Comparison of ENCODE assay signal across 8 cellular contexts in genomic region chr6:5850848-5851255, GRCh38.
DNase-seq lines count a peak whose midpoint lies in the region; ATAC-seq, FAIRE-seq and TF ChIP-seq lines count a peak whose summit lies in the region.

No MANE protein-coding gene starts in this region.

- TF ChIP-seq EP300 in H1 (IDR thresholded peaks at IDR 0.05; ENCODE audit: borderline replicate concordance in 1 of 2, low read depth in 2 of 2, low read length in 2 of 2): peak in 1 of 2 experiments; percentile 68; a peak in 1 of 3 replicates

- FAIRE-seq in H1 (lab: Jason Lieb, UNC) (peak; percentile 100), urothelium cell line (lab: Jason Lieb, UNC) (no peak)

- H3K56ac ChIP-seq in H1 (replicated peaks; ENCODE audit: insufficient read length, low read depth, low read length): no peak overlapping the region

- H3K4me1 ChIP-seq in H1 (replicated peaks in 1 of 4; ENCODE audit: control insufficient read depth in 3 of 4, insufficient read depth in 4 of 4, low read length in 3 of 4) (peaks cover 1 to 20% (median 10%) of the 10 kb centered on the region in 4 experiments; a peak in 6 of 7 replicates), neutrophil (ENCODE audit: control insufficient read depth in 1 of 2, insufficient read depth in 1 of 2, low read depth in 1 of 2, low read length in 1 of 2) (peaks cover 5 to 8% of the 10 kb centered on the region in 2 experiments), A673 (ENCODE audit: insufficient read depth, low read length, poor library complexity, severe bottlenecking) (no peaks in the 10 kb centered on the region)

- no peak overlapping the region for H4K91ac ChIP-seq in H1 (replicated peaks; ENCODE audit: insufficient read length, low read length)

- H3K23ac ChIP-seq in H1 (ENCODE audit: insufficient read length): no peak overlapping the region

- no peak overlapping the region for H2BK5ac ChIP-seq in H1 (ENCODE audit: low read depth, low read length)

- no peak overlapping the region for H2BK15ac ChIP-seq in H1 (ENCODE audit: low read length)

- H3K9ac ChIP-seq in H1 (replicated peaks in 1 of 4; ENCODE audit: extremely low read depth in 1 of 4, low read depth in 3 of 4, low read length in 3 of 4): peak overlapping the region in 2 of 4 experiments; percentile 40 to 55; a peak in 3 of 7 replicates

- H4K5ac ChIP-seq in H1 (ENCODE audit: insufficient read length, low read depth, low read length): no peak overlapping the region

- peaks cover 38 to 74% (median 61%) of the 10 kb centered on the region in 4 experiments for H3K27me3 ChIP-seq in H1 (replicated peaks in 1 of 4; ENCODE audit: control insufficient read depth in 3 of 4, extremely low read depth in 1 of 4, insufficient read depth in 3 of 4, low read length in 3 of 4)
- H3K27me3 ChIP-seq in neutrophil: peaks cover 86% of the 10 kb centered on the region
- peaks cover 37% of the 10 kb centered on the region for H3K27me3 ChIP-seq in A673 (replicated peaks; ENCODE audit: insufficient read depth, low read depth, low read length, poor library complexity)

- TF ChIP-seq CTCF in H1 (IDR thresholded peaks at IDR 0.05; ENCODE audit: control extremely low read depth in 1 of 3, insufficient read depth in 1 of 3, low read depth in 1 of 3, low read length in 3 of 3) (no peak), neutrophil (IDR thresholded peaks at IDR 0.05) (no peak), A673 (conservative IDR thresholded peaks at IDR 0.05; ENCODE audit: low read depth, low read length) (no peak)

- CTCF ChIA-PET in H1 (lab: Charles Lee; ENCODE audit: partially characterized antibody) (interaction anchor here (0.6 to 1.2 kb wide), 2 partner anchors 14 to 30 kb away, joined by 3 to 5 read pairs; no protein-coding TSS in a partner anchor), A673 (lab: Charles Lee) (no interaction called here)

- intact Hi-C loops in A673 (cut with micrococcal nuclease; ENCODE audit: unreplicated experiment): no loop called here

- H4K20me1 ChIP-seq in H1 (replicated peaks in 1 of 2; ENCODE audit: control insufficient read depth in 1 of 2, insufficient read depth in 2 of 2, low read length in 2 of 2): peaks cover 0 to 6% of the 10 kb centered on the region in 2 experiments

- no peaks in the 10 kb centered on the region for H3K79me2 ChIP-seq in H1 (ENCODE audit: control insufficient read depth in 1 of 2, insufficient read depth in 2 of 2, low read length in 2 of 2)

- H3K36me3 ChIP-seq in H1 (ENCODE audit: control insufficient read depth in 2 of 4, insufficient read depth in 4 of 4, low read length in 3 of 4) (no peaks in the 10 kb centered on the region), neutrophil (no peaks in the 10 kb centered on the region), A673 (ENCODE audit: insufficient read depth, low read length, poor library complexity, severe bottlenecking) (no peaks in the 10 kb centered on the region)

- WGBS in H1 (ENCODE audit: extremely low coverage in 1 of 2, insufficient coverage in 1 of 2, insufficient read length in 1 of 2, insufficient replicate concordance in 2 of 2, low coverage in 1 of 2, low lambda C conversion rate in 2 of 2, missing lambda C conversion rate in 1 of 2), 2 experiments: 1% methylated on average over 16 of the region's 16 CpGs; no CpG with 5 or more reads in 1 of the 2 experiments

- DNase-seq in H1 (ENCODE audit: low read depth in 1 of 2, low spot score in 2 of 2): peak in 1 of 2 experiments; percentile 62
- no peak for DNase-seq in GM19240 (ENCODE audit: insufficient read length, low spot score)
- no peak for DNase-seq in A673 (ENCODE audit: low spot score)
- no peak for DNase-seq in urothelium cell line (ENCODE audit: low spot score)

- no peak; a peak in 2 of 4 replicates for TF ChIP-seq RAD21 in H1 (IDR thresholded peaks at IDR 0.05 in 1 of 2, conservative IDR thresholded peaks at IDR 0.05 in 1 of 2; ENCODE audit: low read depth in 2 of 2, low read length in 2 of 2)

- no peak overlapping the region for H2AK5ac ChIP-seq in H1 (ENCODE audit: low read depth, low read length)

- POLR2A ChIA-PET in H1 (lab: Charles Lee; ENCODE audit: partially characterized antibody): interaction anchor here (0.6 to 1.6 kb wide), 9 partner anchors 10 to 696 kb away, joined by 3 to 5 read pairs (median 3); no protein-coding TSS in a partner anchor
- POLR2A ChIA-PET in A673 (lab: Charles Lee; ENCODE audit: low non-redundant PET): no interaction called here

- no peak overlapping the region for H2BK120ac ChIP-seq in H1 (replicated peaks; ENCODE audit: low read depth, low read length)

- H3K79me1 ChIP-seq in H1 (ENCODE audit: low read depth, low read length): no peaks in the 10 kb centered on the region

- no TSS peak for BruUV-seq in A673 (replicated peaks; lab: Mats Ljungman, UMichigan)

- H4K8ac ChIP-seq in H1 (ENCODE audit: extremely low read depth, insufficient read depth, low read length): no peak overlapping the region

- H3K23me2 ChIP-seq in H1 (ENCODE audit: low read depth, low read length): peaks cover 4% of the 10 kb centered on the region; the same call in 1 of the 2 replicates

- no peak overlapping the region for H3K4ac ChIP-seq in H1 (replicated peaks; ENCODE audit: insufficient read length, low read depth, low read length)

- H3K18ac ChIP-seq in H1 (ENCODE audit: extremely low read depth, low read length): no peak overlapping the region

- peak overlapping the region; percentile 41 to 59 (median 52) for H3K4me3 ChIP-seq in H1 (ENCODE audit: extremely low read depth in 1 of 4, insufficient read depth in 2 of 4, low read depth in 3 of 4, low read length in 4 of 4)
- H3K4me3 ChIP-seq in neutrophil (ENCODE audit: low read depth in 1 of 2, low read length in 1 of 2): peak overlapping the region; percentile 45 to 55
- no peak overlapping the region for H3K4me3 ChIP-seq in A673 (ENCODE audit: low read depth, low read length, poor library complexity, severe bottlenecking)

- H2BK12ac ChIP-seq in H1 (ENCODE audit: low read depth, low read length): no peak overlapping the region

- peak; percentile 38 to 79 for TF ChIP-seq POLR2A in H1 (IDR thresholded peaks at IDR 0.05; ENCODE audit: control extremely low read depth in 1 of 2, low read depth in 2 of 2, low read length in 2 of 2)

- H3K14ac ChIP-seq in H1 (ENCODE audit: insufficient read length): no peak overlapping the region

- H3K27ac ChIP-seq in H1 (ENCODE audit: low read depth, low read length) (no peak overlapping the region), neutrophil (no peak overlapping the region), A673 (ENCODE audit: low read depth, low read length, poor library complexity, severe bottlenecking) (no peak overlapping the region)

- H3K9me3 ChIP-seq in H1 (ENCODE audit: insufficient read depth in 2 of 2, low read depth in 1 of 2, low read length in 1 of 2) (0 out of 4 replicates have a peak, but pooled peaks cover 0 to 3% of the 10 kb centered on the region in 2 experiments), neutrophil (no peaks in the 10 kb centered on the region), A673 (ENCODE audit: low read depth, low read length, poor library complexity, severe bottlenecking) (no peaks in the 10 kb centered on the region)

- H2BK20ac ChIP-seq in H1 (ENCODE audit: low read length): no peak overlapping the region

- peak; percentile 22 for ATAC-seq in GM19328 (IDR thresholded peaks at IDR 0.05; ENCODE audit: unreplicated experiment)
- peak; percentile 14 for ATAC-seq in HG03439 (IDR thresholded peaks at IDR 0.05; ENCODE audit: unreplicated experiment)
- no peak for ATAC-seq in HG03280 (IDR thresholded peaks at IDR 0.05; ENCODE audit: unreplicated experiment)

- H2AFZ ChIP-seq in H1 (ENCODE audit: low read length): no peak overlapping the region

- peak overlapping the region; percentile 61 to 80 for H3K4me2 ChIP-seq in H1 (ENCODE audit: insufficient read depth in 1 of 2, low read depth in 2 of 2, low read length in 2 of 2)

TF ChIP-seq in H1, 55 proteins besides CTCF, POLR2A, EP300 and RAD21 (continues in another document):
- TF ChIP-seq TAF7 (optimal IDR thresholded peaks at IDR 0.05; ENCODE audit: borderline replicate concordance, low read depth, low read length): no peak
- no peak for TF ChIP-seq PHF8 (conservative IDR thresholded peaks at IDR 0.05; ENCODE audit: low read depth, low read length)
- TF ChIP-seq BCL11A (IDR thresholded peaks at IDR 0.05; ENCODE audit: low read depth in 2 of 2, low read length in 2 of 2): no peak
- TF ChIP-seq, protein P1, sequence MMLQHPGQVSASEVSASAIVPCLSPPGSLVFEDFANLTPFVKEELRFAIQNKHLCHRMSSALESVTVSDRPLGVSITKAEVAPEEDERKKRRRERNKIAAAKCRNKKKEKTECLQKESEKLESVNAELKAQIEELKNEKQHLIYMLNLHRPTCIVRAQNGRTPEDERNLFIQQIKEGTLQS (IDR thresholded peaks at IDR 0.05; ENCODE audit: insufficient read depth, low read depth, low read length): no peak
- TF ChIP-seq TAF1 (IDR thresholded peaks at IDR 0.05; ENCODE audit: low read depth, low read length): 0 out of 2 replicates have a peak, but pooled peaks have one; percentile 44
- no peak for TF ChIP-seq CTBP2 (IDR thresholded peaks at IDR 0.05; ENCODE audit: borderline replicate concordance, insufficient read depth, insufficient read length, low read length)
- TF ChIP-seq ZNF274 (IDR thresholded peaks at IDR 0.05; ENCODE audit: borderline replicate concordance, extremely low read depth, low read length): no peak
- no peak for TF ChIP-seq EZH2 (IDR thresholded peaks at IDR 0.05; ENCODE audit: low read depth, low read length, severe bottlenecking)
- peak; percentile 73 for TF ChIP-seq ASH2L (IDR thresholded peaks at IDR 0.05; ENCODE audit: low read length)
- TF ChIP-seq CHD2 (IDR thresholded peaks at IDR 0.05; ENCODE audit: low read length): no peak
- TF ChIP-seq SIN3A (conservative IDR thresholded peaks at IDR 0.05 in 1 of 2, IDR thresholded peaks at IDR 0.05 in 1 of 2; ENCODE audit: low read depth in 1 of 2, low read length in 2 of 2): no peak
- peak; percentile 59; the same call in 1 of the 2 replicates for TF ChIP-seq RBBP5 (IDR thresholded peaks at IDR 0.05; ENCODE audit: borderline replicate concordance, low read depth, low read length)
- TF ChIP-seq RFX5 (IDR thresholded peaks at IDR 0.05; ENCODE audit: borderline replicate concordance, low read depth, low read length): no peak
- TF ChIP-seq, protein P2, sequence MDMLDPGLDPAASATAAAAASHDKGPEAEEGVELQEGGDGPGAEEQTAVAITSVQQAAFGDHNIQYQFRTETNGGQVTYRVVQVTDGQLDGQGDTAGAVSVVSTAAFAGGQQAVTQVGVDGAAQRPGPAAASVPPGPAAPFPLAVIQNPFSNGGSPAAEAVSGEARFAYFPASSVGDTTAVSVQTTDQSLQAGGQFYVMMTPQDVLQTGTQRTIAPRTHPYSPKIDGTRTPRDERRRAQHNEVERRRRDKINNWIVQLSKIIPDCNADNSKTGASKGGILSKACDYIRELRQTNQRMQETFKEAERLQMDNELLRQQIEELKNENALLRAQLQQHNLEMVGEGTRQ (IDR thresholded peaks at IDR 0.05; ENCODE audit: low read length): no peak
- TF ChIP-seq KDM4A (IDR thresholded peaks at IDR 0.05; ENCODE audit: low read depth, low read length, severe bottlenecking): no peak
- TF ChIP-seq BRCA1 (IDR thresholded peaks at IDR 0.05; ENCODE audit: low read depth, low read length): no peak
- no peak for TF ChIP-seq CBX8 (IDR thresholded peaks at IDR 0.05; ENCODE audit: borderline replicate concordance, low read depth, low read length)
